Comparison of ENCODE assay signal across 21 cellular contexts in genomic region chr1:229461032-229461668, GRCh38. TPM values are rescaled to one million over a fixed set of nuclear protein-coding genes. Genes with fewer than 3 reads are reported as not detected.
A peak's percentile ranks its signal among the peaks of the same experiment; 100 is the strongest.
DNase-seq lines count a peak whose midpoint lies in the region; ATAC-seq and TF ChIP-seq lines count a peak whose summit lies in the region.
"Had no signal": no experiment of that assay in that cellular context is flagged by ENCODE, and none has a peak within 500 bp of the region (broad histone marks: within the 10 kb centered on the region; RNA-seq: fewer than 3 reads in every experiment).

No MANE protein-coding gene starts in this region.

- in situ Hi-C loops in G401 (cut with HindIII; ENCODE audit: low sequenced_read_pairs): loop anchor here (25.0 kb wide), 1 partner anchor 199 kb away; the partner anchor contains the start of gene RAB4A
- in situ Hi-C loops in gastrocnemius medialis (cut with MboI; ENCODE audit: low sequenced_read_pairs in 4 of 4): no loop called here

- TF ChIP-seq POLR2A in gastrocnemius medialis (IDR thresholded peaks at IDR 0.05) (no peak), tibial nerve (IDR thresholded peaks at IDR 0.05) (no peak)

- WGBS in tibial nerve, 2 donors: 78 to 88% methylated on average over 7 of the region's 7 CpGs

- peaks cover 0 to 1% (median 0%) of the 10 kb centered on the region in 3 donors for H3K27me3 Mint-ChIP-seq in immature natural killer cell (ENCODE audit: low read depth in 3 of 3)
- H3K27me3 Mint-ChIP-seq: CD4-positive, alpha-beta memory T cell; IgD-negative memory B cell had no signal

- H3K4me1 Mint-ChIP-seq in immature natural killer cell: peaks cover 0 to 4% of the 10 kb centered on the region in 2 donors
- H3K4me1 Mint-ChIP-seq: IgD-negative memory B cell had no signal

- H3K27ac Mint-ChIP-seq in immature natural killer cell: no peak overlapping the region
- H3K27ac Mint-ChIP-seq: IgD-negative memory B cell had no signal

- peaks cover 43 to 67% (median 48%) of the 10 kb centered on the region in 3 donors for H3K36me3 Mint-ChIP-seq in immature natural killer cell

- peaks cover 74% of the 10 kb centered on the region for H3K36me3 ChIP-seq in right atrium auricular region
- H3K36me3 ChIP-seq in gastrocnemius medialis: peaks cover 0 to 82% of the 10 kb centered on the region in 2 donors
- peaks cover 0 to 98% (median 11%) of the 10 kb centered on the region in 3 donors for H3K36me3 ChIP-seq in tibial nerve

- H3K4me3 Mint-ChIP-seq in immature natural killer cell: no peak overlapping the region
- H3K4me3 Mint-ChIP-seq: CD4-positive, alpha-beta memory T cell; IgD-negative memory B cell had no signal

- H3K4me3 ChIP-seq in right atrium auricular region (no peak overlapping the region), gastrocnemius medialis (no peak overlapping the region), tibial nerve (no peak overlapping the region)
- H3K4me3 ChIP-seq: HAP-1 had no signal

- H3K27ac ChIP-seq in right atrium auricular region (peak overlapping the region; percentile 44 to 69), gastrocnemius medialis (peak overlapping the region; percentile 50 to 71 (median 62)), tibial nerve (no peak overlapping the region)
- H3K27ac ChIP-seq: HL-60 had no signal

- no peak for TF ChIP-seq EP300 in tibial nerve (IDR thresholded peaks at IDR 0.05)

- no peaks in the 10 kb centered on the region for H3K9me3 Mint-ChIP-seq in immature natural killer cell
- H3K9me3 Mint-ChIP-seq: CD4-positive, alpha-beta memory T cell; IgD-negative memory B cell had no signal

- H3K9me3 ChIP-seq in right atrium auricular region (no peaks in the 10 kb centered on the region), gastrocnemius medialis (no peaks in the 10 kb centered on the region), tibial nerve (no peaks in the 10 kb centered on the region)
- H3K9me3 ChIP-seq: HAP-1 had no signal

- TF ChIP-seq CTCF in right atrium auricular region (IDR thresholded peaks at IDR 0.05) (no peak), gastrocnemius medialis (IDR thresholded peaks at IDR 0.05 in 4 of 5, conservative IDR thresholded peaks at IDR 0.05 in 1 of 5) (no peak), tibial nerve (IDR thresholded peaks at IDR 0.05) (no peak)

- H3K4me1 ChIP-seq in right atrium auricular region (peaks cover 0 to 10% of the 10 kb centered on the region in 2 donors), gastrocnemius medialis (peaks cover 5 to 7% of the 10 kb centered on the region in 2 donors), tibial nerve (no peaks in the 10 kb centered on the region)
- H3K4me1 ChIP-seq: HAP-1 had no signal

- H3K27me3 ChIP-seq in right atrium auricular region (no peaks in the 10 kb centered on the region), gastrocnemius medialis (no peaks in the 10 kb centered on the region), tibial nerve (no peaks in the 10 kb centered on the region)

- DNase-seq in G401 (ENCODE audit: low spot score) (peak; percentile 87), head of caudate nucleus (peak in 35 of 42 donors; percentile 8 to 82 (median 55)), right atrium auricular region (ENCODE audit: low spot score) (no peak), gastrocnemius medialis (peak; percentile 4 to 45), immature natural killer cell (no peak), tibial nerve (ENCODE audit: low spot score in 2 of 2) (no peak)
- DNase-seq in stimulated activated CD4-positive, alpha-beta T cell treated with anti-CD3 and anti-CD28 coated beads, Interleukin-12 subunit alpha, Interleukin-12 subunit beta, amount 100 ng/mL, for 4 hours: no peak
- DNase-seq: 8988T; Calu3; CD4-positive, alpha-beta memory T cell; DMS53; Kasumi-1; MM.1S; NCI-H1105 treated with DMSO at 0.1 percent for 48 hours; NCI-H1694 treated with DMSO at 0.1 percent for 48 hours; NCI-H345; NCI-H526 had no signal

- ATAC-seq in gastrocnemius medialis: peak; percentile 58 to 86
- ATAC-seq in HG03520 (IDR thresholded peaks at IDR 0.05; ENCODE audit: unreplicated experiment): no peak

- intact Hi-C loops in head of caudate nucleus (cut with DNase I): no loop called here
- intact Hi-C loops in gastrocnemius medialis (cut with DNase I; ENCODE audit: low total_unique reads): no loop called here

RNA-seq across cellular contexts. Expression of gene ACTA1, which starts 27.3 kb away (rescaled TPM):
- total RNA-seq in G401 (2014; rRNA removed; shearing (Covaris generic)): not detected in 2 replicates
- total RNA-seq in right atrium auricular region (1,000 to 10,000 TPM in 1 of 2 donors, 100 to 1,000 TPM in 1; 422 to 3,527 TPM), gastrocnemius medialis (over 10,000 TPM in 3 of 4 donors, 1,000 to 10,000 TPM in 1; 2,912 to 35,934 (median 16,282) TPM), tibial nerve (1 to 10 TPM in 1 of 4 donors, under 1 TPM in 1, not detected in 2; 0.39 to 1.0 TPM)
- polyA plus RNA-seq in immature natural killer cell: not detected
- polyA plus RNA-seq: CD4-positive, alpha-beta memory T cell; IgD-negative memory B cell had no signal

RNA-seq across cellular contexts. Expression of gene NUP133, which starts 47.0 kb away (rescaled TPM):
- 40.2 and 51.4 TPM in 2 replicates for total RNA-seq in G401 (2014; rRNA removed; shearing (Covaris generic))
- 10 to 100 TPM; 19.7 to 21.0 TPM for total RNA-seq in right atrium auricular region
- 10 to 100 TPM; 18.4 to 30.8 (median 23.7) TPM for total RNA-seq in gastrocnemius medialis
- polyA plus RNA-seq in immature natural killer cell: 10 to 100 TPM; 17.5 to 20.0 (median 18.5) TPM
- total RNA-seq in tibial nerve: 10 to 100 TPM; 24.9 to 56.1 (median 43.2) TPM

Comparison
In these comparisons a context has a peak if more than half of its experiments do, and no peak if none do; other contexts are left out.
1. DNase-seq: peak in G401 (single experiment), head of caudate nucleus (35 of 42) and gastrocnemius medialis (2 of 2); none in right atrium auricular region (single experiment), stimulated activated CD4-positive, alpha-beta T cell treated with anti-CD3 and anti-CD28 coated beads, Interleukin-12 subunit alpha, Interleukin-12 subunit beta, amount 100 ng/mL, for 4 hours (single experiment), immature natural killer cell (0 of 3) and tibial nerve (0 of 2).
2. H3K27ac ChIP-seq: peak in right atrium auricular region (2 of 2) and gastrocnemius medialis (4 of 4); none in tibial nerve (0 of 4).
3. RNA of gene ACTA1, which starts 27.3 kb away (total RNA-seq): 2,912 to 35,934 TPM in gastrocnemius medialis and 422 to 3,527 TPM in right atrium auricular region; 0.39 to 1.0 TPM in tibial nerve and not detected in G401; every median in the first group is over 100 times any median in the second.